Comparison of ENCODE assay signal across 16 cellular contexts in the genomic region with DNA sequence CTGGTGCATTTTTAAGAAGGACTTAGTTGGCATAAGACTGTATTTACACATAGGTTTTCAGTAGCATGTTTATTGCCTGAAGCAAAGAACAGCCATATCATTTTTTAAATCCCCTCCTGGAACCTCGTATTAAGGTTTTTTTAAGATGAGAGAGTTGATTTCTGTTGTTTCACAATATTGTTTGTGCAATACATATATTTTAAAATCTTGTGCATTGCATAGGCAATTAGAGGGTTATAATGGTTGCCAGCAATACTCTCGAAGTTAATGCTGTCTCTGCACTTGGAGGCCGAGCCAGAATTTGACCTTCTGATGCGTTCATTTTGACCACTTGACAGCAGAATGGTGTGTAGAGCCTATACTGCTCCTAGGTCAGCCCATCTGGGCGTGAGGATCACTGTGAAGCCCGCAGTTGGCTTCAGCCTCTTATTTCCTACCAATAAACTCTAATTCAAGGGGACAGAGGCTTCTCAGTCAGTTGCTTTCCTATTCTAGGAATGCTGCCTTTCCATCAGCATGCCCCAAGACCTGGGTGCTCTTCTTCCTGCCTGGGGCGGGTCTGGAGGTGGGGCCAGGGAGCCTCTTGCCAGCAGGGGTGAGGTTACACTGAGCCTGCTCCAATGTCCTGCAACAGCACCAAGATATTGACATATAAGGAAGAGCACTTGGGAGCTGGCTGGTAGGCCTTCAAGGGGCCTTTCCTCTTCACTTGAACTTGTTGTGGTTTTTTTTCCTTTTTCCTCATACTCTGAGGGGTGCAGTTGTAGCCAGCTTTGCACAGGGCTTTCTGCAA.
DNase-seq lines count a peak whose midpoint lies in the region; ATAC-seq and TF ChIP-seq lines count a peak whose summit lies in the region.
"Had no signal": no experiment of that assay in that cellular context is flagged by ENCODE, and none has a peak within 500 bp of the region (broad histone marks: within the 10 kb centered on the region; RNA-seq: fewer than 3 reads in every experiment).

No MANE protein-coding gene starts in this region.

- H3K4me1 ChIP-seq in cardiac muscle cell (ENCODE audit: low read depth) (peaks cover 44% of the 10 kb centered on the region), heart right ventricle (peaks cover 0 to 37% (median 5%) of the 10 kb centered on the region in 9 donors), PC-3 (ENCODE audit: insufficient read depth, low read length) (peaks cover 44% of the 10 kb centered on the region), upper lobe of right lung (peaks cover 8% of the 10 kb centered on the region), BE2C (no peaks in the 10 kb centered on the region)

- H3K27ac ChIP-seq in cardiac muscle cell (peak overlapping the region; percentile 42), heart right ventricle (no peak overlapping the region), PC-3 (ENCODE audit: low read length) (no peak overlapping the region), upper lobe of right lung (no peak overlapping the region), dorsolateral prefrontal cortex (no peak overlapping the region)
- H3K27ac ChIP-seq: upper lobe of left lung had no signal

- no peak for ATAC-seq in heart right ventricle
- ATAC-seq in PC-3, result peak; percentile 47
- peak; percentile 66 for ATAC-seq in upper lobe of right lung
- ATAC-seq: T-cell had no signal

- H3K27me3 ChIP-seq in cardiac muscle cell (no peaks in the 10 kb centered on the region), heart right ventricle (peaks cover 0 to 4% (median 0%) of the 10 kb centered on the region in 7 donors), PC-3 (ENCODE audit: low read length) (no peaks in the 10 kb centered on the region), upper lobe of right lung (no peaks in the 10 kb centered on the region), dorsolateral prefrontal cortex (peaks cover 0 to 7% (median 0%) of the 10 kb centered on the region in 45 donors), BE2C (no peaks in the 10 kb centered on the region)
- H3K27me3 ChIP-seq: upper lobe of left lung had no signal

- no peaks in the 10 kb centered on the region for H3K79me2 ChIP-seq in PC-3 (ENCODE audit: low read length)

- TF ChIP-seq CTCF in cardiac muscle cell (IDR thresholded peaks at IDR 0.05; ENCODE audit: low read depth, low read length) (no peak), heart right ventricle (IDR thresholded peaks at IDR 0.05) (no peak), PC-3 (conservative IDR thresholded peaks at IDR 0.05; ENCODE audit: low read depth, low read length) (no peak; the same call in 1 of the 2 replicates), upper lobe of right lung (IDR thresholded peaks at IDR 0.05) (no peak), dorsolateral prefrontal cortex (IDR thresholded peaks at IDR 0.05 in 54 of 56, conservative IDR thresholded peaks at IDR 0.05 in 2 of 56; ENCODE audit: low read depth in 1 of 56, partially characterized antibody in 56 of 56) (no peak), BE2C (IDR thresholded peaks at IDR 0.05; ENCODE audit: low read depth, low read length) (no peak)

- CTCF ChIA-PET in PC-3 (lab: Charles Lee), result no interaction called here

- POLR2A ChIA-PET in PC-3 (lab: Charles Lee; ENCODE audit: unreplicated experiment), result interaction anchor here (0.6 kb wide), 1 partner anchor 138 kb away, joined by 3 read pairs; no protein-coding TSS in a partner anchor

- DNase-seq in cardiac muscle cell (ENCODE audit: low read depth in 1 of 2, low spot score in 1 of 2) (peak in 1 of 2 donors; percentile 58), heart right ventricle (no peak), PC-3 (peak; percentile 60), iPS DF 19.7 (ENCODE audit: low read depth, low spot score) (peak; percentile 54), upper lobe of right lung (no peak), dorsolateral prefrontal cortex (no peak), BE2C (no peak), NCI-H1694 treated with DMSO at 0.1 percent for 48 hours (lab: John Stamatoyannopoulos, UW) (no peak)
- DNase-seq: activated CD4-positive, alpha-beta T cell treated with anti-CD3 and anti-CD28 coated beads for 1 hour; kidney; naive B cell; NCI-H2107; retina; stimulated activated CD4-positive, alpha-beta T cell treated with anti-CD3 and anti-CD28 coated beads, Interleukin-2, amount 100 ng/mL, for 24 hours; T-cell had no signal

- no peaks in the 10 kb centered on the region for H3F3A ChIP-seq in PC-3 (ENCODE audit: low read length, unreplicated experiment)

- no peaks in the 10 kb centered on the region for H3K9me2 ChIP-seq in PC-3 (replicated peaks; ENCODE audit: low read length)

- no peaks in the 10 kb centered on the region for H4K20me1 ChIP-seq in PC-3 (ENCODE audit: low read length)

- WGBS in heart right ventricle, 2 donors, result 76 to 78% methylated on average over 7 of the region's 7 CpGs

- BruUV-seq in PC-3 (replicated peaks; lab: Mats Ljungman, UMichigan), result no TSS peak

- H3K9me3 ChIP-seq in cardiac muscle cell (ENCODE audit: low read depth), result no peaks in the 10 kb centered on the region
- peaks cover 0 to 7% (median 0%) of the 10 kb centered on the region in 11 donors for H3K9me3 ChIP-seq in heart right ventricle
- no peaks in the 10 kb centered on the region for H3K9me3 ChIP-seq in PC-3 (ENCODE audit: low read length)
- peaks cover 4% of the 10 kb centered on the region for H3K9me3 ChIP-seq in upper lobe of right lung
- no peaks in the 10 kb centered on the region for H3K9me3 ChIP-seq in BE2C
- H3K9me3 ChIP-seq: upper lobe of left lung had no signal

- no peak overlapping the region for H2AFZ ChIP-seq in PC-3 (ENCODE audit: low read length)

- intact Hi-C loops in heart right ventricle (cut with DNase I), result no loop called here
- intact Hi-C loops in PC-3 (cut with micrococcal nuclease), result loop anchor here (1.0 kb wide), 1 partner anchor 93 kb away; no protein-coding TSS in a partner anchor
- intact Hi-C loops in upper lobe of right lung (cut with DNase I), result no loop called here
- intact Hi-C loops in dorsolateral prefrontal cortex (cut with DNase I), result no loop called here

- no peaks in the 10 kb centered on the region for H3K36me3 ChIP-seq in cardiac muscle cell
- no peaks in the 10 kb centered on the region for H3K36me3 ChIP-seq in heart right ventricle
- no peaks in the 10 kb centered on the region for H3K36me3 ChIP-seq in PC-3 (ENCODE audit: low read depth, low read length)
- no peaks in the 10 kb centered on the region for H3K36me3 ChIP-seq in upper lobe of right lung
- no peaks in the 10 kb centered on the region for H3K36me3 ChIP-seq in BE2C
- H3K36me3 ChIP-seq: upper lobe of left lung had no signal

- H3K4me3 ChIP-seq in cardiac muscle cell (no peak overlapping the region), heart right ventricle (no peak overlapping the region), PC-3 (ENCODE audit: low read length) (no peak overlapping the region), upper lobe of right lung (no peak overlapping the region), dorsolateral prefrontal cortex (no peak overlapping the region), BE2C (ENCODE audit: low read depth, low read length) (no peak overlapping the region)
- H3K4me3 ChIP-seq: upper lobe of left lung had no signal

- H3K9ac ChIP-seq in PC-3 (ENCODE audit: low read length), result no peak overlapping the region

- H3K4me2 ChIP-seq in PC-3 (ENCODE audit: low read length), result peak overlapping the region; percentile 5

Comparison
In these comparisons a context has a peak if more than half of its experiments do, and no peak if none do; other contexts are left out.
1. DNase-seq: peak in PC-3 (single experiment) and iPS DF 19.7 (single experiment); none in heart right ventricle (0 of 2), upper lobe of right lung (single experiment), dorsolateral prefrontal cortex (0 of 10), BE2C (single experiment) and NCI-H1694 treated with DMSO at 0.1 percent for 48 hours (single experiment).
2. ATAC-seq: peak in PC-3 (single experiment) and upper lobe of right lung (single experiment); none in heart right ventricle (0 of 8).